ENCODE assay signal across 14 cellular contexts in the genomic region with DNA sequence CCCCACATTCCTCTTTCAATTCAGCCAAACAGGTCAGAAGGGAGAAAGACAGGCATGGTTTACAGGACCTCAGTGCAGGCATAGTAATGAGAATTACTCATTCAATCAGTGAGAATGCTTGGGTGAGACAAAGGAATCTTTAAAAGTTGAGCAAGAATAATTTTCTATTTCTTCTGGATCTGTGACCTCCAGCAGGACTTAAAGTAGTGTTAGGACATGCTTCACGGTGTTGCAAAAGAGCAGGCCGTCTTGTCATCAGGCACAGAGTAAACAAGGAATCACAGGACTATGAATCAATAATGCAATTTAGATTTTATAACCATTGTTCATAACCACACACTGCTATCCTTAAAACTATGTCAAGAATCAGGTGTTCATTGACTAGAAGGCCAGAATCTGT.
DNase-seq lines count a peak whose midpoint lies in the region; ATAC-seq and TF ChIP-seq lines count a peak whose summit lies in the region.
"Had no signal": no experiment of that assay in that cellular context is flagged by ENCODE, and none has a peak within 500 bp of the region (broad histone marks: within the 10 kb centered on the region; RNA-seq: fewer than 3 reads in every experiment).

No MANE protein-coding gene starts in this region.

- CTCF ChIA-PET in WTC11 (lab: Charles Lee) = no interaction called here

- H3K36me3 Mint-ChIP-seq in WTC11 = peaks cover 3% of the 10 kb centered on the region
- H3K36me3 Mint-ChIP-seq: CD8-positive, alpha-beta memory T cell had no signal

- ATAC-seq in WTC11 (no peak), HG03571 (IDR thresholded peaks at IDR 0.05; ENCODE audit: unreplicated experiment) (no peak), GM19397 (IDR thresholded peaks at IDR 0.05; ENCODE audit: unreplicated experiment) (no peak)
- ATAC-seq: effector memory CD8-positive, alpha-beta T cell; HepG2 had no signal

- peaks cover 14% of the 10 kb centered on the region for H3K4me1 ChIP-seq in adipocyte (ENCODE audit: control insufficient read depth, insufficient read depth, low read length)

- no peaks in the 10 kb centered on the region for H3K27me3 ChIP-seq in adipocyte (replicated peaks; ENCODE audit: control insufficient read depth, insufficient read depth, low read length)

- no peak for TF ChIP-seq CTCF in WTC11 (IDR thresholded peaks at IDR 0.05)

- no peak overlapping the region for H3K4me3 Mint-ChIP-seq in WTC11
- H3K4me3 Mint-ChIP-seq: CD8-positive, alpha-beta memory T cell; effector memory CD8-positive, alpha-beta T cell had no signal

- H3K4me1 Mint-ChIP-seq in WTC11 = peaks cover 9% of the 10 kb centered on the region; the same call in 1 of the 2 replicates
- H3K4me1 Mint-ChIP-seq: CD8-positive, alpha-beta memory T cell had no signal

- no peak overlapping the region for H3K27ac Mint-ChIP-seq in WTC11
- H3K27ac Mint-ChIP-seq: CD8-positive, alpha-beta memory T cell; effector memory CD8-positive, alpha-beta T cell had no signal

- peak overlapping the region; percentile 16 for H3K4me3 ChIP-seq in adipocyte (ENCODE audit: low read length)

- no peaks in the 10 kb centered on the region for H3K36me3 ChIP-seq in adipocyte (ENCODE audit: control insufficient read depth, insufficient read depth, low read length, severe bottlenecking)

- no peaks in the 10 kb centered on the region for H3K9me3 ChIP-seq in adipocyte (ENCODE audit: control insufficient read depth, low read length)

- DNase-seq in GM04504 (ENCODE audit: low read depth) (peak; percentile 65), adipocyte (ENCODE audit: low read depth) (peak; percentile 46), iris pigment epithelial cell (ENCODE audit: low read depth) (peak; percentile 25), stromal cell of bone marrow (ENCODE audit: low read depth) (peak; percentile 13), WTC11 (ENCODE audit: low spot score) (no peak)
- DNase-seq: activated naive CD4-positive, alpha-beta T cell treated with anti-CD3 and anti-CD28 coated beads, Interleukin-2, amount 50 U/mL, for 16 hours; caudate nucleus; CD8-positive, alpha-beta memory T cell; effector memory CD8-positive, alpha-beta T cell; GF-D8; T-helper 2 cell had no signal

- H3K9ac ChIP-seq in adipocyte (ENCODE audit: low read length) = peak overlapping the region; percentile 45

- H3K27me3 Mint-ChIP-seq in WTC11 (ENCODE audit: low read depth) = no peaks in the 10 kb centered on the region
- H3K27me3 Mint-ChIP-seq: effector memory CD8-positive, alpha-beta T cell had no signal

- POLR2A ChIA-PET in WTC11 (lab: Charles Lee) = no interaction called here

- peaks cover 4% of the 10 kb centered on the region for H3K9me3 Mint-ChIP-seq in WTC11
- H3K9me3 Mint-ChIP-seq: effector memory CD8-positive, alpha-beta T cell had no signal

TF ChIP-seq in WTC11, 78 proteins besides CTCF, POLR2A, EP300 and RAD21:
- no peak for TF ChIP-seq ZNF232 (CRISPR knock-in tag; IDR thresholded peaks at IDR 0.05)
- TF ChIP-seq, protein P1, sequence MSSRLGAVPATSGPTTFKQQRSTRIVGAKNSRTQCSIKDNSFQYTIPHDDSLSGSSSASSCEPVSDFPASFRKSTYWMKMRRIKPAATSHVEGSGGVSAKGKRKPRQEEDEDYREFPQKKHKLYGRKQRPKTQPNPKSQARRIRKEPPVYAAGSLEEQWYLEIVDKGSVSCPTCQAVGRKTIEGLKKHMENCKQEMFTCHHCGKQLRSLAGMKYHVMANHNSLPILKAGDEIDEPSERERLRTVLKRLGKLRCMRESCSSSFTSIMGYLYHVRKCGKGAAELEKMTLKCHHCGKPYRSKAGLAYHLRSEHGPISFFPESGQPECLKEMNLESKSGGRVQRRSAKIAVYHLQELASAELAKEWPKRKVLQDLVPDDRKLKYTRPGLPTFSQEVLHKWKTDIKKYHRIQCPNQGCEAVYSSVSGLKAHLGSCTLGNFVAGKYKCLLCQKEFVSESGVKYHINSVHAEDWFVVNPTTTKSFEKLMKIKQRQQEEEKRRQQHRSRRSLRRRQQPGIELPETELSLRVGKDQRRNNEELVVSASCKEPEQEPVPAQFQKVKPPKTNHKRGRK (CRISPR knock-in tag; IDR thresholded peaks at IDR 0.05; ENCODE audit: borderline replicate concordance) = no peak
- TF ChIP-seq, protein P2, sequence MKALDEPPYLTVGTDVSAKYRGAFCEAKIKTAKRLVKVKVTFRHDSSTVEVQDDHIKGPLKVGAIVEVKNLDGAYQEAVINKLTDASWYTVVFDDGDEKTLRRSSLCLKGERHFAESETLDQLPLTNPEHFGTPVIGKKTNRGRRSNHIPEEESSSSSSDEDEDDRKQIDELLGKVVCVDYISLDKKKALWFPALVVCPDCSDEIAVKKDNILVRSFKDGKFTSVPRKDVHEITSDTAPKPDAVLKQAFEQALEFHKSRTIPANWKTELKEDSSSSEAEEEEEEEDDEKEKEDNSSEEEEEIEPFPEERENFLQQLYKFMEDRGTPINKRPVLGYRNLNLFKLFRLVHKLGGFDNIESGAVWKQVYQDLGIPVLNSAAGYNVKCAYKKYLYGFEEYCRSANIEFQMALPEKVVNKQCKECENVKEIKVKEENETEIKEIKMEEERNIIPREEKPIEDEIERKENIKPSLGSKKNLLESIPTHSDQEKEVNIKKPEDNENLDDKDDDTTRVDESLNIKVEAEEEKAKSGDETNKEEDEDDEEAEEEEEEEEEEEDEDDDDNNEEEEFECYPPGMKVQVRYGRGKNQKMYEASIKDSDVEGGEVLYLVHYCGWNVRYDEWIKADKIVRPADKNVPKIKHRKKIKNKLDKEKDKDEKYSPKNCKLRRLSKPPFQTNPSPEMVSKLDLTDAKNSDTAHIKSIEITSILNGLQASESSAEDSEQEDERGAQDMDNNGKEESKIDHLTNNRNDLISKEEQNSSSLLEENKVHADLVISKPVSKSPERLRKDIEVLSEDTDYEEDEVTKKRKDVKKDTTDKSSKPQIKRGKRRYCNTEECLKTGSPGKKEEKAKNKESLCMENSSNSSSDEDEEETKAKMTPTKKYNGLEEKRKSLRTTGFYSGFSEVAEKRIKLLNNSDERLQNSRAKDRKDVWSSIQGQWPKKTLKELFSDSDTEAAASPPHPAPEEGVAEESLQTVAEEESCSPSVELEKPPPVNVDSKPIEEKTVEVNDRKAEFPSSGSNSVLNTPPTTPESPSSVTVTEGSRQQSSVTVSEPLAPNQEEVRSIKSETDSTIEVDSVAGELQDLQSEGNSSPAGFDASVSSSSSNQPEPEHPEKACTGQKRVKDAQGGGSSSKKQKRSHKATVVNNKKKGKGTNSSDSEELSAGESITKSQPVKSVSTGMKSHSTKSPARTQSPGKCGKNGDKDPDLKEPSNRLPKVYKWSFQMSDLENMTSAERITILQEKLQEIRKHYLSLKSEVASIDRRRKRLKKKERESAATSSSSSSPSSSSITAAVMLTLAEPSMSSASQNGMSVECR (CRISPR knock-in tag; IDR thresholded peaks at IDR 0.05; ENCODE audit: borderline replicate concordance) = no peak
- TF ChIP-seq, protein P3, sequence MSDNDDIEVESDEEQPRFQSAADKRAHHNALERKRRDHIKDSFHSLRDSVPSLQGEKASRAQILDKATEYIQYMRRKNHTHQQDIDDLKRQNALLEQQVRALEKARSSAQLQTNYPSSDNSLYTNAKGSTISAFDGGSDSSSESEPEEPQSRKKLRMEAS (CRISPR knock-in tag; IDR thresholded peaks at IDR 0.05) = no peak
- TF ChIP-seq IRF2 (CRISPR knock-in tag; IDR thresholded peaks at IDR 0.05; ENCODE audit: borderline replicate concordance, low read depth) = no peak
- TF ChIP-seq, protein P4, sequence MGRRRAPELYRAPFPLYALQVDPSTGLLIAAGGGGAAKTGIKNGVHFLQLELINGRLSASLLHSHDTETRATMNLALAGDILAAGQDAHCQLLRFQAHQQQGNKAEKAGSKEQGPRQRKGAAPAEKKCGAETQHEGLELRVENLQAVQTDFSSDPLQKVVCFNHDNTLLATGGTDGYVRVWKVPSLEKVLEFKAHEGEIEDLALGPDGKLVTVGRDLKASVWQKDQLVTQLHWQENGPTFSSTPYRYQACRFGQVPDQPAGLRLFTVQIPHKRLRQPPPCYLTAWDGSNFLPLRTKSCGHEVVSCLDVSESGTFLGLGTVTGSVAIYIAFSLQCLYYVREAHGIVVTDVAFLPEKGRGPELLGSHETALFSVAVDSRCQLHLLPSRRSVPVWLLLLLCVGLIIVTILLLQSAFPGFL (CRISPR knock-in tag; IDR thresholded peaks at IDR 0.05; ENCODE audit: borderline replicate concordance) = no peak
- no peak for TF ChIP-seq SMAD3 (CRISPR knock-in tag; IDR thresholded peaks at IDR 0.05; ENCODE audit: borderline replicate concordance)
- TF ChIP-seq, protein P5, sequence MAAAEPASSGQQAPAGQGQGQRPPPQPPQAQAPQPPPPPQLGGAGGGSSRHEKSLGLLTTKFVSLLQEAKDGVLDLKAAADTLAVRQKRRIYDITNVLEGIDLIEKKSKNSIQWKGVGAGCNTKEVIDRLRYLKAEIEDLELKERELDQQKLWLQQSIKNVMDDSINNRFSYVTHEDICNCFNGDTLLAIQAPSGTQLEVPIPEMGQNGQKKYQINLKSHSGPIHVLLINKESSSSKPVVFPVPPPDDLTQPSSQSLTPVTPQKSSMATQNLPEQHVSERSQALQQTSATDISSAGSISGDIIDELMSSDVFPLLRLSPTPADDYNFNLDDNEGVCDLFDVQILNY (CRISPR knock-in tag; IDR thresholded peaks at IDR 0.05) = no peak
- TF ChIP-seq PRRX2 (CRISPR knock-in tag; IDR thresholded peaks at IDR 0.05) = no peak
- TF ChIP-seq ZNF416 (CRISPR knock-in tag; IDR thresholded peaks at IDR 0.05) = no peak
- no peak for TF ChIP-seq NFYB (CRISPR knock-in tag; conservative IDR thresholded peaks at IDR 0.05; ENCODE audit: low read depth)
TF ChIP-seq in WTC11: peak in this region for 0.
